8 cellular contexts compared by ENCODE assay signal in the genomic region with DNA sequence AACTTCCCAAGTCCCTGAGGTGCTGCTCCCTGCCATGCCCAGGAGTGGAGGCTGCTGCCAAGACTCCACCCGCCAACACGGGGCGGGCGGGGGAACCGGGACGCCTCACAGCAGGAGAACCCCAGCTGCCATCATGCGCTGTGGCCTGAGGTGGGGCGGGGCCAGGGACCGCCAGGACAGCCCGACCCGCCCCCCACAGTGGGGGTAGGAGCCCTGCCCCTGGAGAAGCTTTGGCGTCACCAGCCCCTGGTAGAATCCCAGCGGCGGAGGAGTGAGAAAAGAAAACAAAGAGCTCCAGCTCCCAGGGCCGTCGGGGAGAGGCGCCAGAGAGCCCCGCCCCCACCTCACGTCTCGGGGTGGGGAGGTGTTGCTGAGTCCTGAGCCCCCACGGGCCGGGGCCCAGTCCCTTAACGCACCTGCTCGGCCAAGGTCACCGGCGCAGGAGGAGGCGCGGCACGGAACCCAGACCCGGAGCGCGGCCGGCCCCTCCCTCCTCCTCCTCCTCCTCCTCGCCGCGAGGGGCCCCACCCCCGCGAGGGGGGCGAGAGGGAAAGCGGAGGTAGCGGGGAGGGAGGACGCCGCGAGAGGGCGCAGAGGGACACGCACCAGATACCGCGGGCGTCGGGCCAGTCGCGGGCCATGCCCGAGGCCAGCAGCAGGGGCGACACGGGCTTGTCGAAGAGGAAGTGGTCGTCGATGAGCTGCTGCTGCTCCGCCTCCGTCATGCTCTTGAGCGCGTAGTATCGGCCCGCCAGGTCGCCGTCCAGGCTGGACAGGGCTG. TPM values are rescaled to one million over a fixed set of nuclear protein-coding genes. Genes with fewer than 3 reads are reported as not detected.
DNase-seq lines count a peak whose midpoint lies in the region; ATAC-seq, FAIRE-seq and TF ChIP-seq lines count a peak whose summit lies in the region.

No MANE protein-coding gene starts in this region.

- no CpG with 5 or more reads among the region's 66 CpGs for WGBS in trophoblast cell (ENCODE audit: extremely low coverage, insufficient coverage, insufficient read length)

- H3K79me1 ChIP-seq in trophoblast cell (ENCODE audit: low read length): peaks cover 3% of the 10 kb centered on the region

- H3K4me1 Mint-ChIP-seq in activated naive CD8-positive, alpha-beta T cell treated with anti-CD3 and anti-CD28 coated beads for 36 hours: peaks cover 11% of the 10 kb centered on the region

- no peak for ATAC-seq in HG03565 (IDR thresholded peaks at IDR 0.05; ENCODE audit: unreplicated experiment)

- H2BK120ac ChIP-seq in trophoblast cell (ENCODE audit: insufficient read depth, low read length, poor library complexity): no peak overlapping the region

- peaks cover 1% of the 10 kb centered on the region for H3K79me2 ChIP-seq in trophoblast cell (ENCODE audit: control insufficient read depth, insufficient read depth, low read length, poor library complexity)

- H3K27ac ChIP-seq in SK-N-MC (peak overlapping the region; percentile 18; the same call in 1 of the 2 replicates), cardiac muscle cell (no peak overlapping the region), trophoblast cell (ENCODE audit: low read depth, low read length) (no peak overlapping the region)

- H3K9ac ChIP-seq in SK-N-MC (ENCODE audit: insufficient read length): peak overlapping the region; percentile 85
- no peak overlapping the region for H3K9ac ChIP-seq in trophoblast cell (ENCODE audit: low read length)

- no peak overlapping the region for H3K4ac ChIP-seq in trophoblast cell (ENCODE audit: low read depth, low read length)

- H3K18ac ChIP-seq in trophoblast cell (ENCODE audit: low read length): no peak overlapping the region

- H3K36me3 ChIP-seq in GM06990 (ENCODE audit: control insufficient read depth, insufficient read depth, low read length) (no peaks in the 10 kb centered on the region), SK-N-MC (ENCODE audit: insufficient read depth, low read length) (peaks cover 20% of the 10 kb centered on the region), cardiac muscle cell (no peaks in the 10 kb centered on the region), trophoblast cell (ENCODE audit: control insufficient read depth in 1 of 2, insufficient read depth in 2 of 2, low read length in 2 of 2) (peaks cover 0 to 2% of the 10 kb centered on the region in 2 experiments)

- DNase-seq in GM06990 (ENCODE audit: extremely low read depth, insufficient read length) (peak; percentile 76), Kasumi-1 (lab: John Stamatoyannopoulos, UW) (peak; percentile 48 to 69), SK-N-MC (ENCODE audit: low read depth, low spot score) (no peak), cardiac muscle cell (ENCODE audit: low read depth in 1 of 2, low spot score in 1 of 2) (peak; percentile 60 to 75), trophoblast cell (peak; percentile 22 to 55), urothelium cell line (ENCODE audit: low spot score) (peak; percentile 88)
- DNase-seq in activated naive CD8-positive, alpha-beta T cell treated with anti-CD3 and anti-CD28 coated beads for 36 hours: peak; percentile 64

- H3K4me3 ChIP-seq in GM06990 (replicated peaks; ENCODE audit: low read depth, low read length): peak overlapping the region; percentile 29
- H3K4me3 ChIP-seq in SK-N-MC: peak overlapping the region; percentile 93
- peak overlapping the region; percentile 55 for H3K4me3 ChIP-seq in cardiac muscle cell
- H3K4me3 ChIP-seq in trophoblast cell (ENCODE audit: low read depth, low read length): peak overlapping the region; percentile 51

- no peak overlapping the region for H3K14ac ChIP-seq in trophoblast cell (ENCODE audit: low read length)

- H2BK5ac ChIP-seq in trophoblast cell (ENCODE audit: low read depth, low read length, poor library complexity): no peak overlapping the region

- H3K4me1 ChIP-seq in cardiac muscle cell (ENCODE audit: low read depth) (peaks cover 29% of the 10 kb centered on the region), trophoblast cell (ENCODE audit: control insufficient read depth in 1 of 2, insufficient read depth in 2 of 2, low read length in 2 of 2) (peaks cover 14 to 19% of the 10 kb centered on the region in 2 experiments)

- no peaks in the 10 kb centered on the region for H3K36me3 Mint-ChIP-seq in activated naive CD8-positive, alpha-beta T cell treated with anti-CD3 and anti-CD28 coated beads for 36 hours

- TF ChIP-seq CTCF in GM06990 (IDR thresholded peaks at IDR 0.05; ENCODE audit: insufficient read depth, low read length, poor library complexity, severe bottlenecking) (peak; percentile 53), cardiac muscle cell (IDR thresholded peaks at IDR 0.05; ENCODE audit: low read depth, low read length) (peak; percentile 50)

- H3K9me3 Mint-ChIP-seq in activated naive CD8-positive, alpha-beta T cell treated with anti-CD3 and anti-CD28 coated beads for 36 hours: no peaks in the 10 kb centered on the region

- H3K27ac Mint-ChIP-seq in activated naive CD8-positive, alpha-beta T cell treated with anti-CD3 and anti-CD28 coated beads for 36 hours: no peak overlapping the region

- H2AK5ac ChIP-seq in trophoblast cell (ENCODE audit: low read length): no peak overlapping the region

- H3K23ac ChIP-seq in trophoblast cell (ENCODE audit: low read length): no peak overlapping the region

- peak overlapping the region; percentile 45 for H3K4me3 Mint-ChIP-seq in activated naive CD8-positive, alpha-beta T cell treated with anti-CD3 and anti-CD28 coated beads for 36 hours

- no peak for FAIRE-seq in urothelium cell line (lab: Jason Lieb, UNC)

- H3K4me2 ChIP-seq in trophoblast cell (ENCODE audit: low read length): peak overlapping the region; percentile 44

- no peaks in the 10 kb centered on the region for H3K9me3 ChIP-seq in SK-N-MC (ENCODE audit: low read depth, low read length)
- no peaks in the 10 kb centered on the region for H3K9me3 ChIP-seq in cardiac muscle cell (ENCODE audit: low read depth)
- peaks cover 4% of the 10 kb centered on the region for H3K9me3 ChIP-seq in trophoblast cell (ENCODE audit: insufficient read depth, low read depth, low read length)

- H4K12ac ChIP-seq in trophoblast cell (ENCODE audit: low read depth, low read length): peak overlapping the region; percentile 10

- peak overlapping the region; percentile 23 for H2AFZ ChIP-seq in trophoblast cell (ENCODE audit: insufficient read depth, low read length, poor library complexity)

- peaks cover 13% of the 10 kb centered on the region for H3K27me3 Mint-ChIP-seq in activated naive CD8-positive, alpha-beta T cell treated with anti-CD3 and anti-CD28 coated beads for 36 hours

- no peak overlapping the region for H4K91ac ChIP-seq in trophoblast cell (ENCODE audit: low read depth, low read length)

- no peak overlapping the region for H4K8ac ChIP-seq in trophoblast cell (ENCODE audit: low read depth, low read length)

- no peak overlapping the region for H2BK12ac ChIP-seq in trophoblast cell (ENCODE audit: low read length)

- H3K27me3 ChIP-seq in GM06990 (replicated peaks; ENCODE audit: control insufficient read depth, insufficient read depth, low read length): no peaks in the 10 kb centered on the region; the same call in 1 of the 2 replicates
- peaks cover 17% of the 10 kb centered on the region for H3K27me3 ChIP-seq in cardiac muscle cell
- peaks cover 27% of the 10 kb centered on the region for H3K27me3 ChIP-seq in trophoblast cell (ENCODE audit: insufficient read depth, low read length)

RNA-seq across cellular contexts. Expression of a gene that starts 1.8 kb away (rescaled TPM):
- 1 to 10 TPM; 3.1 to 3.3 TPM for total RNA-seq in activated naive CD8-positive, alpha-beta T cell treated with anti-CD3 and anti-CD28 coated beads for 36 hours
- 169 and 324 TPM in 2 replicates for total RNA-seq in cardiac muscle cell
- polyA plus RNA-seq in cardiac muscle cell: 177 and 327 TPM in 2 replicates
- 102 and 110 TPM in 2 replicates for polyA plus RNA-seq in trophoblast cell (2013)

RNA-seq across cellular contexts. Expression of a gene that starts 8.1 kb away (rescaled TPM):
- total RNA-seq in activated naive CD8-positive, alpha-beta T cell treated with anti-CD3 and anti-CD28 coated beads for 36 hours: 10 to 100 TPM; 20.6 to 22.1 TPM
- 5.7 and 7.5 TPM in 2 replicates for total RNA-seq in cardiac muscle cell
- 5.6 and 7.4 TPM in 2 replicates for polyA plus RNA-seq in cardiac muscle cell
- polyA plus RNA-seq in trophoblast cell (2013): 3.4 and 3.5 TPM in 2 replicates

RNA-seq across cellular contexts. Expression of a gene that starts 41.6 kb away (rescaled TPM):
- 10 to 100 TPM; 36.3 to 38.9 TPM for total RNA-seq in activated naive CD8-positive, alpha-beta T cell treated with anti-CD3 and anti-CD28 coated beads for 36 hours
- 17.4 and 17.6 TPM in 2 replicates for total RNA-seq in cardiac muscle cell
- 17.6 and 19.6 TPM in 2 replicates for polyA plus RNA-seq in cardiac muscle cell
- polyA plus RNA-seq in trophoblast cell (2013): 21.3 and 22.2 TPM in 2 replicates

RNA-seq across cellular contexts. Expression of a gene that starts 41.9 kb away (rescaled TPM):
- 10 to 100 TPM; 42.9 to 44.2 TPM for total RNA-seq in activated naive CD8-positive, alpha-beta T cell treated with anti-CD3 and anti-CD28 coated beads for 36 hours
- 31.3 and 33.8 TPM in 2 replicates for total RNA-seq in cardiac muscle cell
- polyA plus RNA-seq in cardiac muscle cell: 68.2 and 69.3 TPM in 2 replicates
- 42.0 and 45.6 TPM in 2 replicates for polyA plus RNA-seq in trophoblast cell (2013)

Comparison
In these comparisons a context has a peak if more than half of its experiments do, and no peak if none do; other contexts are left out.
1. H3K4me3 ChIP-seq: peak in every context shown above with its lines; median percentile 93 in SK-N-MC; 55 in cardiac muscle cell; 51 in trophoblast cell; 29 in GM06990.
2. RNA of a gene that starts 1.8 kb away (total RNA-seq): 169 to 324 TPM in cardiac muscle cell; 3.1 to 3.3 TPM in activated naive CD8-positive, alpha-beta T cell treated with anti-CD3 and anti-CD28 coated beads for 36 hours; every median in the first group is over 10 times any median in the second.